In genomic region chr3:127762077-127762786, GRCh38 we compare ENCODE assay signal across 1 cellular context.
TF ChIP-seq lines count a peak whose summit lies in the region.

No MANE protein-coding gene starts in this region.

TF ChIP-seq in GM12878, 131 proteins besides CTCF, POLR2A, EP300 and RAD21 (continued from another document):
- peak; percentile 42; the same call in 1 of the 2 replicates for TF ChIP-seq SPI1 (IDR thresholded peaks at IDR 0.05; ENCODE audit: borderline replicate concordance, insufficient read depth, low read depth, low read length)
- peak; percentile 56 for TF ChIP-seq MTA2 (IDR thresholded peaks at IDR 0.05; ENCODE audit: low read depth)
